ENCODE assay signal across 18 cellular contexts in the genomic region with DNA sequence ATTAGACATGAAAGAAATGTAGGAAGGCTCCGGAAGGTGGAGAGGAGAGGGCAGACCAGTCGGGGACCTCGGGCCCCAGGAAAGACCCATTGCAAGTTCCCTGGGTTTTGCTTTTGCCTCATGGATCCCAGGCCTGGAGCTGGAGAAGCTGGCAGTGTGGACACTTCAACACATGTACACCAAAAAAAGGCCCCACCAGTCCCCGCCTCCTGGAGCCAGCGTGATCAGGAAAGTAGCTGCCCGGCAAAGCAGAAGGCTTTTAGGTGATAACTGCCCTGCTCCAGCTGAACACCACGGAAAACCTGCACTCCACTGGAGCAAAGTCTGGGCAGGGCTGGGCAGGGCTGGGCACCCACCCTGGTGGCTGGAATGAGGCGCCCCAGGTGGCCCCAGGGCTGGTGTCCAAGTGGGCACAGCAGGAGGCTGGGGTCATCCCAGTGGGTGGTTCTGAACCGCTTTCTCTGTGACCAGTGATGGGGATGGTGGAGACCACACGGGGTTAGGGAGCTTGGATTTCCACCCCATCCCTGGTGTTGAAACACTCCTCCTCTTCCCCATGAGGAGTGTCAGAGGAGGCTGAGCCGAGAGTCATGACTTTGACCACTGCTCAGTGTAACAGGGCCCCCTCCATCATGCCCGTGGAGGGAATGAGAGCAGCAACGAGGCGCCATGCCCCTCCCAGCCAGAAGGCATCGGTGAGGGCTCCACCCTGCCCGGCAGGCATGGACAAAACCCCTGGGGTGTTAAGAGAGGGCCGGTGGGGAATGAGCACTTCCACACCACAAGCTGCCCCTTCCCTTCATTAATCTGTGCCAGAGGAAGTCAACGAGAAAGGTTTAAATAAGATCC. TPM values are rescaled to one million over a fixed set of nuclear protein-coding genes. Genes with fewer than 3 reads are reported as not detected.
"Had no signal": no experiment of that assay in that cellular context is flagged by ENCODE, and none has a peak within 500 bp of the region (broad histone marks: within the 10 kb centered on the region; RNA-seq: fewer than 3 reads in every experiment).

No MANE protein-coding gene starts in this region.

- H3K9me3 ChIP-seq: mucosa of descending colon, thoracic aorta had no signal

- H3K4me3 Mint-ChIP-seq: activated CD4-positive, alpha-beta T cell treated with anti-CD3 and anti-CD28 coated beads, Interleukin-2, amount 10 ng/mL, durations not matched to agents 24 days and 14 days; activated naive CD8-positive, alpha-beta T cell treated with anti-CD3 and anti-CD28 coated beads, Interleukin-2, amount 50 U/mL, for 24 hours; activated T-cell treated with anti-CD3 and anti-CD28 coated beads, Interleukin-2, amount 50 U/mL, for 24 hours; memory B cell; natural killer cell had no signal

- ATAC-seq: activated naive CD8-positive, alpha-beta T cell treated with anti-CD3 and anti-CD28 coated beads, Interleukin-2, amount 50 U/mL, for 24 hours; esophagus mucosa; mucosa of descending colon; natural killer cell; sciatic nerve had no signal

- H3K27ac Mint-ChIP-seq: activated CD4-positive, alpha-beta T cell treated with anti-CD3 and anti-CD28 coated beads, Interleukin-2, amount 10 ng/mL, durations not matched to agents 24 days and 14 days; activated naive CD8-positive, alpha-beta T cell treated with anti-CD3 and anti-CD28 coated beads, Interleukin-2, amount 50 U/mL, for 24 hours; activated T-cell treated with anti-CD3 and anti-CD28 coated beads, Interleukin-2, amount 50 U/mL, for 24 hours; memory B cell; natural killer cell had no signal

- H3K4me1 ChIP-seq: ascending aorta, left ventricle myocardium inferior had no signal

- H3K27me3 Mint-ChIP-seq: activated CD4-positive, alpha-beta T cell treated with anti-CD3 and anti-CD28 coated beads, Interleukin-2, amount 10 ng/mL, durations not matched to agents 24 days and 14 days had no signal

- H3K36me3 ChIP-seq: ascending aorta, left ventricle myocardium inferior, spleen, stomach, thoracic aorta had no signal

- H3K27me3 ChIP-seq: ascending aorta had no signal

- H3K4me1 Mint-ChIP-seq: memory B cell, natural killer cell had no signal

- H3K4me3 ChIP-seq: ascending aorta, left ventricle myocardium inferior, mucosa of descending colon, spleen, stomach, thoracic aorta had no signal

- H3K36me3 Mint-ChIP-seq: natural killer cell had no signal

- DNase-seq: activated CD4-positive, alpha-beta T cell treated with anti-CD3 and anti-CD28 coated beads, Interleukin-2, amount 10 ng/mL, durations not matched to agents 24 days and 14 days; activated naive CD4-positive, alpha-beta T cell; activated naive CD8-positive, alpha-beta T cell treated with anti-CD3 and anti-CD28 coated beads, Interleukin-2, amount 50 U/mL, for 24 hours; activated T-cell treated with anti-CD3 and anti-CD28 coated beads, Interleukin-2, amount 50 U/mL, for 24 hours; left ventricle myocardium inferior; mucosa of descending colon; natural killer cell; nucleus accumbens; SIG-M5; spleen; stomach; T-helper 2 cell had no signal

- H3K27ac ChIP-seq: ascending aorta, left ventricle myocardium inferior, thoracic aorta had no signal

RNA-seq across cellular contexts. Expression of a gene that starts 16.9 kb away (rescaled TPM):
- total RNA-seq: activated CD4-positive, alpha-beta T cell treated with anti-CD3 and anti-CD28 coated beads, Interleukin-2, amount 10 ng/mL, durations not matched to agents 24 days and 14 days; activated CD8-positive, alpha-beta memory T cell treated with anti-CD3 and anti-CD28 coated beads for 36 hours; esophagus mucosa; left ventricle myocardium inferior; natural killer cell; spleen had no signal
